In the genomic region with DNA sequence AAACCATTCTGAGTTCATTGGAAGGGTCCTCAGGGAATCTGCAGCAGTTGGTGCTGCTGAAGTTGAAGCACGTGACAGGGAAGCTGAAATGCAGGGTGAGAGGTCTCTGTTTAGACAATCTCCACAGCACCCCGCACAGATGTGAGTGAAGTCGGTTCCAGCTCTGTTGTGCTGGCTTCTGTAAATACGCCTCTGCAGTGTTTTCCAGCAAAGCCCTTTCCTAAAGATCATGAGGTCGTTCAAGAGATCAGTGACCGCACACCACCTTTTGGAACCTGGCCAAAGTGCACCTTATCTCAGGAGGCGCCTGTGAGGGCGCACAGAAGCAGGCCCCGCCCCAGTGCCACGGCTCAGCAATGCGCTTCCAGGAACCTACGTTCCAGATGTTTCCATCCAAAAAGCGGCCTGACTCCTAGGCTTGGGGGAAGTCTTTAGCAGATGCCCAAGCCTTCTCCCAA, we compare ENCODE assay signal across 1 cellular context.
TF ChIP-seq lines count a peak whose summit lies in the region.

No MANE protein-coding gene starts in this region.

TF ChIP-seq in K562, 482 proteins besides CTCF, POLR2A, EP300 and RAD21 (continued from another document and continues in another):
- TF ChIP-seq ZNF398 (CRISPR knock-in tag; IDR thresholded peaks at IDR 0.05) (no peak), ZEB2 (IDR thresholded peaks at IDR 0.05) (peak; percentile 43; the same call in 1 of the 2 replicates), RAD51 (IDR thresholded peaks at IDR 0.05; ENCODE audit: borderline replicate concordance, low read depth) (peak; percentile 68; the same call in 1 of the 2 replicates), ARID1B (IDR thresholded peaks at IDR 0.05) (peak; percentile 76), ZNF507 (tag; conservative IDR thresholded peaks at IDR 0.05) (no peak), FOXK1 (CRISPR knock-in tag; IDR thresholded peaks at IDR 0.05; ENCODE audit: borderline replicate concordance) (no peak), EGR1 (conservative IDR thresholded peaks at IDR 0.05) (no peak), NFIX (CRISPR knock-in tag; IDR thresholded peaks at IDR 0.05; ENCODE audit: low read depth) (no peak), KLF6 (CRISPR knock-in tag; IDR thresholded peaks at IDR 0.05; ENCODE audit: borderline replicate concordance) (no peak), IFI16 (CRISPR knock-in tag; IDR thresholded peaks at IDR 0.05) (no peak), RNF2 (IDR thresholded peaks at IDR 0.05) (peak; percentile 55; the same call in 1 of the 2 replicates), NR2C2 (CRISPR knock-in tag; IDR thresholded peaks at IDR 0.05) (no peak), NR2C2 (tag; IDR thresholded peaks at IDR 0.05) (no peak), ZNF143 (CRISPR knock-in tag; IDR thresholded peaks at IDR 0.05) (no peak), KLF16 (IDR thresholded peaks at IDR 0.05) (no peak), ZBTB8A (IDR thresholded peaks at IDR 0.05; ENCODE audit: partially characterized antibody) (no peak), U2AF2 (optimal IDR thresholded peaks at IDR 0.05; ENCODE audit: low read depth, low read length) (no peak), TAL1 (IDR thresholded peaks at IDR 0.05) (peak; percentile 52), RBM25 (IDR thresholded peaks at IDR 0.05; ENCODE audit: low read depth, low read length, severe bottlenecking) (no peak), ESRRB (CRISPR knock-in tag; IDR thresholded peaks at IDR 0.05; ENCODE audit: borderline replicate concordance) (no peak), TRIM24 (IDR thresholded peaks at IDR 0.05) (peak in 1 of 2 experiments; percentile 22; a peak in 1 of 4 replicates), MITF (IDR thresholded peaks at IDR 0.05) (peak; percentile 72; the same call in 1 of the 2 replicates), ETS1 (conservative IDR thresholded peaks at IDR 0.05; ENCODE audit: control insufficient read depth, low read depth, low read length) (0 out of 2 replicates have a peak, but pooled peaks have one; percentile 45), HMGN3 (IDR thresholded peaks at IDR 0.05; ENCODE audit: borderline replicate concordance, extremely low read depth, insufficient read length, low read depth, low read length) (peak; percentile 76), TEAD4 (IDR thresholded peaks at IDR 0.05; ENCODE audit: low read length) (peak; percentile 81), TEAD4 (CRISPR knock-in tag; IDR thresholded peaks at IDR 0.05; ENCODE audit: borderline replicate concordance) (no peak), NBN (IDR thresholded peaks at IDR 0.05; ENCODE audit: low read depth) (peak; percentile 27; the same call in 1 of the 2 replicates), SOX6 (IDR thresholded peaks at IDR 0.05) (peak; percentile 73), RFX7 (CRISPR knock-in tag; IDR thresholded peaks at IDR 0.05) (no peak), MAZ (CRISPR knock-in tag; conservative IDR thresholded peaks at IDR 0.05 in 1 of 2, IDR thresholded peaks at IDR 0.05 in 1 of 2) (peak in 1 of 2 experiments; percentile 47; a peak in 2 of 4 replicates), FOXK2 (conservative IDR thresholded peaks at IDR 0.05 in 1 of 2, IDR thresholded peaks at IDR 0.05 in 1 of 2; ENCODE audit: low read depth in 2 of 2) (peak; percentile 16 to 51; a peak in 1 of 4 replicates), KAT2B (IDR thresholded peaks at IDR 0.05; ENCODE audit: low read depth, low read length) (no peak), CBFA2T2 (conservative IDR thresholded peaks at IDR 0.05) (peak; percentile 68), NONO (IDR thresholded peaks at IDR 0.05; ENCODE audit: low read depth in 2 of 2, low read length in 1 of 2) (no peak), PTBP1 (IDR thresholded peaks at IDR 0.05; ENCODE audit: low read depth, low read length) (no peak), CAMTA2 (CRISPR knock-in tag; conservative IDR thresholded peaks at IDR 0.05) (no peak), MBD1 (CRISPR knock-in tag; IDR thresholded peaks at IDR 0.05) (no peak), MTA2 (IDR thresholded peaks at IDR 0.05; ENCODE audit: low read depth) (peak; percentile 32; the same call in 1 of the 2 replicates), TCF3 (CRISPR knock-in tag; IDR thresholded peaks at IDR 0.05) (peak; percentile 73), TOE1 (IDR thresholded peaks at IDR 0.05; ENCODE audit: borderline replicate concordance) (peak; percentile 62; the same call in 1 of the 2 replicates), TOE1 (CRISPR knock-in tag; IDR thresholded peaks at IDR 0.05; ENCODE audit: borderline replicate concordance, low read depth) (no peak), BHLHE40 (IDR thresholded peaks at IDR 0.05; ENCODE audit: low read length) (peak; percentile 90), ZNF174 (CRISPR knock-in tag; IDR thresholded peaks at IDR 0.05) (no peak), POLR2H (tag; IDR thresholded peaks at IDR 0.05; ENCODE audit: low read depth) (no peak), RB1 (IDR thresholded peaks at IDR 0.05; ENCODE audit: low read depth) (no peak), JUND (IDR thresholded peaks at IDR 0.05; ENCODE audit: borderline replicate concordance, low read depth, low read length) (peak; percentile 55), JUND (tag; IDR thresholded peaks at IDR 0.05; ENCODE audit: borderline replicate concordance, low read depth, low read length) (peak; percentile 54; the same call in 1 of the 3 replicates), RFX5 (IDR thresholded peaks at IDR 0.05; ENCODE audit: low read depth, low read length) (no peak), ASH1L (IDR thresholded peaks at IDR 0.05; ENCODE audit: borderline replicate concordance, low read depth, partially characterized antibody) (no peak)
- TF ChIP-seq, protein P1, sequence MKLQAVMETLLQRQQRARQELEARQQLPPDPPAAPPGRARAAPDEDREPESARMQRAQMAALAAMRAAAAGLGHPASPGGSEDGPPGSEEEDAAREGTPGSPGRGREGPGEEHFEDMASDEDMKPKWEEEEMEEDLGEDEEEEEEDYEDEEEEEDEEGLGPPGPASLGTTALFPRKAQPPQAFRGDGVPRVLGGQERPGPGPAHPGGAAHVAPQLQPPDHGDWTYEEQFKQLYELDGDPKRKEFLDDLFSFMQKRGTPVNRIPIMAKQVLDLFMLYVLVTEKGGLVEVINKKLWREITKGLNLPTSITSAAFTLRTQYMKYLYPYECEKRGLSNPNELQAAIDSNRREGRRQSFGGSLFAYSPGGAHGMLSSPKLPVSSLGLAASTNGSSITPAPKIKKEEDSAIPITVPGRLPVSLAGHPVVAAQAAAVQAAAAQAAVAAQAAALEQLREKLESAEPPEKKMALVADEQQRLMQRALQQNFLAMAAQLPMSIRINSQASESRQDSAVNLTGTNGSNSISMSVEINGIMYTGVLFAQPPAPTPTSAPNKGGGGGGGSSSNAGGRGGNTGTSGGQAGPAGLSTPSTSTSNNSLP (IDR thresholded peaks at IDR 0.05; ENCODE audit: borderline replicate concordance, low read depth, low read length) = no peak
- TF ChIP-seq, protein P2, sequence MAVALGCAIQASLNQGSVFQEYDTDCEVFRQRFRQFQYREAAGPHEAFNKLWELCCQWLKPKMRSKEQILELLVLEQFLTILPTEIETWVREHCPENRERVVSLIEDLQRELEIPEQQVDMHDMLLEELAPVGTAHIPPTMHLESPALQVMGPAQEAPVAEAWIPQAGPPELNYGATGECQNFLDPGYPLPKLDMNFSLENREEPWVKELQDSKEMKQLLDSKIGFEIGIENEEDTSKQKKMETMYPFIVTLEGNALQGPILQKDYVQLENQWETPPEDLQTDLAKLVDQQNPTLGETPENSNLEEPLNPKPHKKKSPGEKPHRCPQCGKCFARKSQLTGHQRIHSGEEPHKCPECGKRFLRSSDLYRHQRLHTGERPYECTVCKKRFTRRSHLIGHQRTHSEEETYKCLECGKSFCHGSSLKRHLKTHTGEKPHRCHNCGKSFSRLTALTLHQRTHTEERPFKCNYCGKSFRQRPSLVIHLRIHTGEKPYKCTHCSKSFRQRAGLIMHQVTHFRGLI (CRISPR knock-in tag; IDR thresholded peaks at IDR 0.05) = no peak
- TF ChIP-seq, protein P3, sequence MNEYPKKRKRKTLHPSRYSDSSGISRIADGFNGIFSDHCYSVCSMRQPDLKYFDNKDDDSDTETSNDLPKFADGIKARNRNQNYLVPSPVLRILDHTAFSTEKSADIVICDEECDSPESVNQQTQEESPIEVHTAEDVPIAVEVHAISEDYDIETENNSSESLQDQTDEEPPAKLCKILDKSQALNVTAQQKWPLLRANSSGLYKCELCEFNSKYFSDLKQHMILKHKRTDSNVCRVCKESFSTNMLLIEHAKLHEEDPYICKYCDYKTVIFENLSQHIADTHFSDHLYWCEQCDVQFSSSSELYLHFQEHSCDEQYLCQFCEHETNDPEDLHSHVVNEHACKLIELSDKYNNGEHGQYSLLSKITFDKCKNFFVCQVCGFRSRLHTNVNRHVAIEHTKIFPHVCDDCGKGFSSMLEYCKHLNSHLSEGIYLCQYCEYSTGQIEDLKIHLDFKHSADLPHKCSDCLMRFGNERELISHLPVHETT (CRISPR knock-in tag; conservative IDR thresholded peaks at IDR 0.05 in 1 of 2, IDR thresholded peaks at IDR 0.05 in 1 of 2) = no peak
- TF ChIP-seq, protein P4, sequence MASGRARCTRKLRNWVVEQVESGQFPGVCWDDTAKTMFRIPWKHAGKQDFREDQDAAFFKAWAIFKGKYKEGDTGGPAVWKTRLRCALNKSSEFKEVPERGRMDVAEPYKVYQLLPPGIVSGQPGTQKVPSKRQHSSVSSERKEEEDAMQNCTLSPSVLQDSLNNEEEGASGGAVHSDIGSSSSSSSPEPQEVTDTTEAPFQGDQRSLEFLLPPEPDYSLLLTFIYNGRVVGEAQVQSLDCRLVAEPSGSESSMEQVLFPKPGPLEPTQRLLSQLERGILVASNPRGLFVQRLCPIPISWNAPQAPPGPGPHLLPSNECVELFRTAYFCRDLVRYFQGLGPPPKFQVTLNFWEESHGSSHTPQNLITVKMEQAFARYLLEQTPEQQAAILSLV (tag; IDR thresholded peaks at IDR 0.05) = no peak
- TF ChIP-seq, protein P5, sequence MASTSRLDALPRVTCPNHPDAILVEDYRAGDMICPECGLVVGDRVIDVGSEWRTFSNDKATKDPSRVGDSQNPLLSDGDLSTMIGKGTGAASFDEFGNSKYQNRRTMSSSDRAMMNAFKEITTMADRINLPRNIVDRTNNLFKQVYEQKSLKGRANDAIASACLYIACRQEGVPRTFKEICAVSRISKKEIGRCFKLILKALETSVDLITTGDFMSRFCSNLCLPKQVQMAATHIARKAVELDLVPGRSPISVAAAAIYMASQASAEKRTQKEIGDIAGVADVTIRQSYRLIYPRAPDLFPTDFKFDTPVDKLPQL (IDR thresholded peaks at IDR 0.05; ENCODE audit: extremely low read depth, insufficient read length) = no peak
- TF ChIP-seq, protein P6, sequence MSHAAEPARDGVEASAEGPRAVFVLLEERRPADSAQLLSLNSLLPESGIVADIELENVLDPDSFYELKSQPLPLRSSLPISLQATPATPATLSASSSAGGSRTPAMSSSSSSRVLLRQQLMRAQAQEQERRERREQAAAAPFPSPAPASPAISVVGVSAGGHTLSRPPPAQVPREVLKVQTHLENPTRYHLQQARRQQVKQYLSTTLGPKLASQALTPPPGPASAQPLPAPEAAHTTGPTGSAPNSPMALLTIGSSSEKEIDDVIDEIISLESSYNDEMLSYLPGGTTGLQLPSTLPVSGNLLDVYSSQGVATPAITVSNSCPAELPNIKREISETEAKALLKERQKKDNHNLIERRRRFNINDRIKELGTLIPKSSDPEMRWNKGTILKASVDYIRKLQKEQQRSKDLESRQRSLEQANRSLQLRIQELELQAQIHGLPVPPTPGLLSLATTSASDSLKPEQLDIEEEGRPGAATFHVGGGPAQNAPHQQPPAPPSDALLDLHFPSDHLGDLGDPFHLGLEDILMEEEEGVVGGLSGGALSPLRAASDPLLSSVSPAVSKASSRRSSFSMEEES (CRISPR knock-in tag; IDR thresholded peaks at IDR 0.05) = peak; percentile 70
